ENCODE assay signal across 15 cellular contexts in genomic region chr14:22482085-22482694, GRCh38.
A peak's percentile ranks its signal among the peaks of the same experiment; 100 is the strongest.
DNase-seq lines count a peak whose midpoint lies in the region; ATAC-seq and TF ChIP-seq lines count a peak whose summit lies in the region.
"Had no signal": no experiment of that assay in that cellular context is flagged by ENCODE, and none has a peak within 500 bp of the region (broad histone marks: within the 10 kb centered on the region; RNA-seq: fewer than 3 reads in every experiment).

No MANE protein-coding gene starts in this region.

- H3K4me1 Mint-ChIP-seq in MCF 10A (ENCODE audit: insufficient read depth, unreplicated experiment) = no peaks in the 10 kb centered on the region
- peaks cover 0 to 33% (median 0%) of the 10 kb centered on the region in 3 donors for H3K4me1 Mint-ChIP-seq in T-cell
- peaks cover 98 to 100% of the 10 kb centered on the region in 2 donors for H3K4me1 Mint-ChIP-seq in immature natural killer cell

- CTCF ChIA-PET in MCF 10A (lab: Yijun Ruan, JAX) (interaction anchor here (0.6 to 16.0 kb wide), 6 partner anchors 9 to 368 kb away, joined by 3 to 233 read pairs (median 4); no protein-coding TSS in a partner anchor), T-cell (lab: Charles Lee) (interaction anchor here (0.5 to 0.6 kb wide), 2 partner anchors 261 to 319 kb away, joined by 3 to 13 read pairs; no protein-coding TSS in a partner anchor)

- DNase-seq in breast epithelium (ENCODE audit: low spot score in 2 of 2) (no peak), MCF 10A (ENCODE audit: unreplicated experiment) (no peak), T-cell (no peak), immature natural killer cell (no peak), head of caudate nucleus (no peak), GM19240 (ENCODE audit: insufficient read length, low spot score) (no peak), upper lobe of left lung (no peak), adrenal gland (no peak)
- DNase-seq: AML-193, brain microvascular endothelial cell, H7, hippocampal formation, mesenchymal stem cell, NCI-H1436, right lobe of liver had no signal

- H3K4me1 ChIP-seq in breast epithelium (peaks cover 0 to 3% of the 10 kb centered on the region in 2 donors), upper lobe of left lung (peaks cover 0 to 4% (median 0%) of the 10 kb centered on the region in 4 donors), adrenal gland (replicated peaks in 1 of 2) (peaks cover 0 to 7% of the 10 kb centered on the region in 2 donors)
- H3K4me1 ChIP-seq: right lobe of liver had no signal

- H3K36me3 ChIP-seq in breast epithelium = no peaks in the 10 kb centered on the region
- H3K36me3 ChIP-seq in upper lobe of left lung = no peaks in the 10 kb centered on the region
- H3K36me3 ChIP-seq in adrenal gland (replicated peaks in 1 of 2) = no peaks in the 10 kb centered on the region
- H3K36me3 ChIP-seq: brain microvascular endothelial cell, right lobe of liver had no signal

- H3K4me3 Mint-ChIP-seq in MCF 10A (ENCODE audit: unreplicated experiment) (no peak overlapping the region), T-cell (peak overlapping the region; percentile 66 to 77 (median 75)), immature natural killer cell (peak overlapping the region; percentile 66 to 93 (median 80))

- H3K9me3 Mint-ChIP-seq in MCF 10A (ENCODE audit: unreplicated experiment) (no peaks in the 10 kb centered on the region), T-cell (no peaks in the 10 kb centered on the region), immature natural killer cell (no peaks in the 10 kb centered on the region)

- H3K27me3 ChIP-seq in breast epithelium (no peaks in the 10 kb centered on the region), upper lobe of left lung (no peaks in the 10 kb centered on the region), adrenal gland (no peaks in the 10 kb centered on the region)
- H3K27me3 ChIP-seq: brain microvascular endothelial cell, right lobe of liver had no signal

- H3K27ac ChIP-seq in breast epithelium (peak overlapping the region; percentile 43 to 72), upper lobe of left lung (peak overlapping the region in 1 of 4 donors; percentile 10), adrenal gland (no peak overlapping the region)
- H3K27ac ChIP-seq: brain microvascular endothelial cell, right lobe of liver had no signal

- H3K27ac Mint-ChIP-seq in MCF 10A (ENCODE audit: low read depth, unreplicated experiment) (no peak overlapping the region), T-cell (peak overlapping the region; percentile 85 to 90), immature natural killer cell (peak overlapping the region; percentile 94 to 99 (median 98))

- H3K4me3 ChIP-seq in breast epithelium (no peak overlapping the region), upper lobe of left lung (no peak overlapping the region), adrenal gland (no peak overlapping the region)
- H3K4me3 ChIP-seq: right lobe of liver had no signal

- TF ChIP-seq POLR2A in breast epithelium (IDR thresholded peaks at IDR 0.05) (no peak), upper lobe of left lung (IDR thresholded peaks at IDR 0.05) (no peak), adrenal gland (IDR thresholded peaks at IDR 0.05) (no peak)

- H3K9me3 ChIP-seq in breast epithelium = no peaks in the 10 kb centered on the region
- H3K9me3 ChIP-seq in upper lobe of left lung = no peaks in the 10 kb centered on the region
- no peaks in the 10 kb centered on the region for H3K9me3 ChIP-seq in adrenal gland (replicated peaks in 1 of 3)
- H3K9me3 ChIP-seq: right lobe of liver had no signal

- TF ChIP-seq EP300 in upper lobe of left lung (IDR thresholded peaks at IDR 0.05) = no peak

- no peak for TF ChIP-seq CTCF in breast epithelium (IDR thresholded peaks at IDR 0.05)
- no peak for TF ChIP-seq CTCF in MCF 10A (IDR thresholded peaks at IDR 0.05; ENCODE audit: unreplicated experiment)
- no peak for TF ChIP-seq CTCF in upper lobe of left lung (IDR thresholded peaks at IDR 0.05)
- no peak for TF ChIP-seq CTCF in adrenal gland (IDR thresholded peaks at IDR 0.05)

- intact Hi-C loops in breast epithelium (cut with DNase I; ENCODE audit: low total_unique reads) = loop anchor here (10.0 kb wide), 2 partner anchors 73 to 1593 kb away; partner anchors contain the start of gene CPNE6
- intact Hi-C loops in MCF 10A (cut with micrococcal nuclease) = no loop called here
- intact Hi-C loops in head of caudate nucleus (cut with DNase I) = no loop called here
- intact Hi-C loops in adrenal gland (cut with DNase I) = no loop called here

- 66 to 73% methylated on average over 8 of the region's 8 CpGs for WGBS in upper lobe of left lung, 2 donors
- WGBS in adrenal gland, 4 donors = 65 to 80% (median 74%) methylated on average over 8 of the region's 8 CpGs

- POLR2A ChIA-PET in MCF 10A (lab: Yijun Ruan, JAX) = no interaction called here
- POLR2A ChIA-PET in T-cell (lab: Charles Lee) = interaction anchor here in 1 of 2 donors (0.6 to 1.1 kb wide), 2 partner anchors 9 to 11 kb away, joined by 3 to 4 read pairs; no protein-coding TSS in a partner anchor

- H3K27me3 Mint-ChIP-seq in MCF 10A (ENCODE audit: insufficient read depth, unreplicated experiment) (peaks cover 78% of the 10 kb centered on the region), T-cell (no peaks in the 10 kb centered on the region), immature natural killer cell (ENCODE audit: low read depth in 3 of 3) (peaks cover 0 to 6% (median 2%) of the 10 kb centered on the region in 3 donors)

- H3K36me3 Mint-ChIP-seq in MCF 10A (ENCODE audit: insufficient read depth, unreplicated experiment) (no peaks in the 10 kb centered on the region), T-cell (peaks cover 9% of the 10 kb centered on the region), immature natural killer cell (peaks cover 0 to 6% (median 4%) of the 10 kb centered on the region in 3 donors)

- BruUV-seq in MCF 10A (replicated peaks; lab: Mats Ljungman, UMichigan) = no TSS peak

- no peak for ATAC-seq in T-cell (replicated peaks in 1 of 4)
- no peak for ATAC-seq in upper lobe of left lung (ENCODE audit: low FRiP score in 2 of 2)
- ATAC-seq: right lobe of liver had no signal

Comparison
In these comparisons a context has a peak if more than half of its experiments do, and no peak if none do; other contexts are left out.
1. H3K27ac ChIP-seq: peak in breast epithelium (2 of 2); none in adrenal gland (0 of 5).